1 cellular context compared by ENCODE assay signal in the genomic region with DNA sequence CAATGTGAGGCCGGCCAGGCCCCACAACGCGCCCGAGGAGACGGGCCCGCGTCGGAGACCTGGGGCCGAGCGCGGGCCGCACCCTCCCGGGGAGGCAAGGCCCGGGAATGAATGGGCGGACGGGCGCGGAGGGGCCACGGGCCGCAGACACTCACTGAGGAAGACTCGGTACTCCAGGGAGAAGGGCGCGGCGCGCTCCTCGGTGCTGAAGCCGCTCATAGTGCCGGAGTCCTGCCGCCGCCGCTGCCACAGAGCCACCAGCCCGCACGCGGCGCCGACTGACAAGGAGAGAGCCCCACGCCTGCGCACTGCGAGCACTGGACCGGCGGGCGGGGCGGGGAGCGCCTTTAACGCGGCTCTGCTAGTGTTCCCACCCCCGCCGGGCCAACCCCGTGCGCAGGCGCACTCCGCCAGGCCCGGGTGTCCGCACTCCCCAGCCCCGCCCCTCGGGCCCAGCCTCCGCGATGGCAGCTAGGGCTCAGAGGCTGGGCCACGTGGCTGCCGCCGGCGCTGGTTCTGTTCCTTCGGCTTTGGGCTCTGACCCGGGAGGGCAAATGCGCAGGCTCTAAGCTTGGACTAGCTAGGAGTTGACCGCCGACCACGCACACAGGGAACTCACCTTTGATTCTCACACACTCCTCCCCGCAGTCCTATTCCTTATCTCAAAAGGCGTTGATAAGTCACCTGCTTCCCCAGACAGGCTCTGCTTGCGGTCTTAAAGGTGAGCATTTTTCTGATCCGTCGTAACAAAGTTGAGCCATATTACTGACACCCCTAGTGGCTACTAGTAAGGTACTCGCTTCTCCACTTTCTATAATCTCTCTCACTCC.
A peak's percentile ranks its signal among the peaks of the same experiment; 100 is the strongest.
TF ChIP-seq lines count a peak whose summit lies in the region.

A gene (minus strand): TSS at position 321 of the 830 bp plus-strand sequence. CDS start 102 bp downstream, at position 219.

TF ChIP-seq in K562, 482 proteins besides CTCF, POLR2A, EP300 and RAD21 (continued from another document and continues in another):
- TF ChIP-seq, protein P1, sequence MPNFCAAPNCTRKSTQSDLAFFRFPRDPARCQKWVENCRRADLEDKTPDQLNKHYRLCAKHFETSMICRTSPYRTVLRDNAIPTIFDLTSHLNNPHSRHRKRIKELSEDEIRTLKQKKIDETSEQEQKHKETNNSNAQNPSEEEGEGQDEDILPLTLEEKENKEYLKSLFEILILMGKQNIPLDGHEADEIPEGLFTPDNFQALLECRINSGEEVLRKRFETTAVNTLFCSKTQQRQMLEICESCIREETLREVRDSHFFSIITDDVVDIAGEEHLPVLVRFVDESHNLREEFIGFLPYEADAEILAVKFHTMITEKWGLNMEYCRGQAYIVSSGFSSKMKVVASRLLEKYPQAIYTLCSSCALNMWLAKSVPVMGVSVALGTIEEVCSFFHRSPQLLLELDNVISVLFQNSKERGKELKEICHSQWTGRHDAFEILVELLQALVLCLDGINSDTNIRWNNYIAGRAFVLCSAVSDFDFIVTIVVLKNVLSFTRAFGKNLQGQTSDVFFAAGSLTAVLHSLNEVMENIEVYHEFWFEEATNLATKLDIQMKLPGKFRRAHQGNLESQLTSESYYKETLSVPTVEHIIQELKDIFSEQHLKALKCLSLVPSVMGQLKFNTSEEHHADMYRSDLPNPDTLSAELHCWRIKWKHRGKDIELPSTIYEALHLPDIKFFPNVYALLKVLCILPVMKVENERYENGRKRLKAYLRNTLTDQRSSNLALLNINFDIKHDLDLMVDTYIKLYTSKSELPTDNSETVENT (CRISPR knock-in tag; IDR thresholded peaks at IDR 0.05) = peak; percentile 96
- TF ChIP-seq ZC3H11A (IDR thresholded peaks at IDR 0.05; ENCODE audit: low read depth, low read length) = no peak
- TF ChIP-seq, protein P2, sequence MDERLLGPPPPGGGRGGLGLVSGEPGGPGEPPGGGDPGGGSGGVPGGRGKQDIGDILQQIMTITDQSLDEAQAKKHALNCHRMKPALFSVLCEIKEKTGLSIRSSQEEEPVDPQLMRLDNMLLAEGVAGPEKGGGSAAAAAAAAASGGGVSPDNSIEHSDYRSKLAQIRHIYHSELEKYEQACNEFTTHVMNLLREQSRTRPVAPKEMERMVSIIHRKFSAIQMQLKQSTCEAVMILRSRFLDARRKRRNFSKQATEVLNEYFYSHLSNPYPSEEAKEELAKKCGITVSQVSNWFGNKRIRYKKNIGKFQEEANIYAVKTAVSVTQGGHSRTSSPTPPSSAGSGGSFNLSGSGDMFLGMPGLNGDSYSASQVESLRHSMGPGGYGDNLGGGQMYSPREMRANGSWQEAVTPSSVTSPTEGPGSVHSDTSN (CRISPR knock-in tag; IDR thresholded peaks at IDR 0.05; ENCODE audit: low read depth) = no peak
- TF ChIP-seq, protein P2 (tag; conservative IDR thresholded peaks at IDR 0.05; ENCODE audit: low read depth) = peak; percentile 39; the same call in 1 of the 2 replicates
- peak; percentile 66; the same call in 1 of the 2 replicates for TF ChIP-seq LEF1 (IDR thresholded peaks at IDR 0.05)
- no peak for TF ChIP-seq ZNF224 (CRISPR knock-in tag; IDR thresholded peaks at IDR 0.05)
- TF ChIP-seq CBX1 (IDR thresholded peaks at IDR 0.05; ENCODE audit: low read depth) = no peak
- TF ChIP-seq ZNF551 (CRISPR knock-in tag; IDR thresholded peaks at IDR 0.05) = no peak
- TF ChIP-seq, protein P3, sequence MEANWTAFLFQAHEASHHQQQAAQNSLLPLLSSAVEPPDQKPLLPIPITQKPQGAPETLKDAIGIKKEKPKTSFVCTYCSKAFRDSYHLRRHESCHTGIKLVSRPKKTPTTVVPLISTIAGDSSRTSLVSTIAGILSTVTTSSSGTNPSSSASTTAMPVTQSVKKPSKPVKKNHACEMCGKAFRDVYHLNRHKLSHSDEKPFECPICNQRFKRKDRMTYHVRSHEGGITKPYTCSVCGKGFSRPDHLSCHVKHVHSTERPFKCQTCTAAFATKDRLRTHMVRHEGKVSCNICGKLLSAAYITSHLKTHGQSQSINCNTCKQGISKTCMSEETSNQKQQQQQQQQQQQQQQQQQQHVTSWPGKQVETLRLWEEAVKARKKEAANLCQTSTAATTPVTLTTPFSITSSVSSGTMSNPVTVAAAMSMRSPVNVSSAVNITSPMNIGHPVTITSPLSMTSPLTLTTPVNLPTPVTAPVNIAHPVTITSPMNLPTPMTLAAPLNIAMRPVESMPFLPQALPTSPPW (CRISPR knock-in tag; IDR thresholded peaks at IDR 0.05) = peak; percentile 87
- no peak for TF ChIP-seq ZC3H8 (IDR thresholded peaks at IDR 0.05)
- no peak for TF ChIP-seq RBM15 (IDR thresholded peaks at IDR 0.05; ENCODE audit: insufficient read depth, low read length)
- TF ChIP-seq CHCHD3 (CRISPR knock-in tag; IDR thresholded peaks at IDR 0.05) = no peak
- TF ChIP-seq FOXJ3 (CRISPR knock-in tag; IDR thresholded peaks at IDR 0.05) = no peak
- TF ChIP-seq CREBBP (IDR thresholded peaks at IDR 0.05; ENCODE audit: low read depth, low read length) = no peak
- 0 out of 2 replicates have a peak, but pooled peaks have one; percentile 29 for TF ChIP-seq ZFPM2 (CRISPR knock-in tag; IDR thresholded peaks at IDR 0.05)
- TF ChIP-seq HNRNPH1 (optimal IDR thresholded peaks at IDR 0.05; ENCODE audit: low read depth, low read length) = no peak
- TF ChIP-seq ZNF165 (CRISPR knock-in tag; IDR thresholded peaks at IDR 0.05; ENCODE audit: borderline replicate concordance) = no peak
- TF ChIP-seq, protein P4, sequence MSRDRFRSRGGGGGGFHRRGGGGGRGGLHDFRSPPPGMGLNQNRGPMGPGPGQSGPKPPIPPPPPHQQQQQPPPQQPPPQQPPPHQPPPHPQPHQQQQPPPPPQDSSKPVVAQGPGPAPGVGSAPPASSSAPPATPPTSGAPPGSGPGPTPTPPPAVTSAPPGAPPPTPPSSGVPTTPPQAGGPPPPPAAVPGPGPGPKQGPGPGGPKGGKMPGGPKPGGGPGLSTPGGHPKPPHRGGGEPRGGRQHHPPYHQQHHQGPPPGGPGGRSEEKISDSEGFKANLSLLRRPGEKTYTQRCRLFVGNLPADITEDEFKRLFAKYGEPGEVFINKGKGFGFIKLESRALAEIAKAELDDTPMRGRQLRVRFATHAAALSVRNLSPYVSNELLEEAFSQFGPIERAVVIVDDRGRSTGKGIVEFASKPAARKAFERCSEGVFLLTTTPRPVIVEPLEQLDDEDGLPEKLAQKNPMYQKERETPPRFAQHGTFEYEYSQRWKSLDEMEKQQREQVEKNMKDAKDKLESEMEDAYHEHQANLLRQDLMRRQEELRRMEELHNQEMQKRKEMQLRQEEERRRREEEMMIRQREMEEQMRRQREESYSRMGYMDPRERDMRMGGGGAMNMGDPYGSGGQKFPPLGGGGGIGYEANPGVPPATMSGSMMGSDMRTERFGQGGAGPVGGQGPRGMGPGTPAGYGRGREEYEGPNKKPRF (IDR thresholded peaks at IDR 0.05; ENCODE audit: low read depth, low read length) = no peak
- TF ChIP-seq SP1 (CRISPR knock-in tag; IDR thresholded peaks at IDR 0.05) = peak; percentile 73
- TF ChIP-seq SOX6 (IDR thresholded peaks at IDR 0.05) = peak; percentile 53
- TF ChIP-seq MAFK (IDR thresholded peaks at IDR 0.05; ENCODE audit: low read length) = 0 out of 2 replicates have a peak, but pooled peaks have one; percentile 10
- TF ChIP-seq ZNF408 (CRISPR knock-in tag; IDR thresholded peaks at IDR 0.05; ENCODE audit: low read depth) = no peak
- TF ChIP-seq SMC3 (conservative IDR thresholded peaks at IDR 0.05; ENCODE audit: insufficient read depth, low read depth, low read length) = no peak
- TF ChIP-seq HDAC1 (IDR thresholded peaks at IDR 0.05) = peak in 1 of 2 experiments; percentile 93; a peak in 2 of 4 replicates
- TF ChIP-seq, protein P5, sequence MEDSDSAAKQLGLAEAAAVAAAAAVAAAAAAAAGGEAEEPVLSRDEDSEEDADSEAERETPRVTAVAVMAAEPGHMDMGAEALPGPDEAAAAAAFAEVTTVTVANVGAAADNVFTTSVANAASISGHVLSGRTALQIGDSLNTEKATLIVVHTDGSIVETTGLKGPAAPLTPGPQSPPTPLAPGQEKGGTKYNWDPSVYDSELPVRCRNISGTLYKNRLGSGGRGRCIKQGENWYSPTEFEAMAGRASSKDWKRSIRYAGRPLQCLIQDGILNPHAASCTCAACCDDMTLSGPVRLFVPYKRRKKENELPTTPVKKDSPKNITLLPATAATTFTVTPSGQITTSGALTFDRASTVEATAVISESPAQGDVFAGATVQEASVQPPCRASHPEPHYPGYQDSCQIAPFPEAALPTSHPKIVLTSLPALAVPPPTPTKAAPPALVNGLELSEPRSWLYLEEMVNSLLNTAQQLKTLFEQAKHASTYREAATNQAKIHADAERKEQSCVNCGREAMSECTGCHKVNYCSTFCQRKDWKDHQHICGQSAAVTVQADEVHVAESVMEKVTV (CRISPR knock-in tag; IDR thresholded peaks at IDR 0.05) = 0 out of 2 replicates have a peak, but pooled peaks have one; percentile 15
- TF ChIP-seq SUPT5H (IDR thresholded peaks at IDR 0.05) = peak; percentile 92
- TF ChIP-seq, protein P6, sequence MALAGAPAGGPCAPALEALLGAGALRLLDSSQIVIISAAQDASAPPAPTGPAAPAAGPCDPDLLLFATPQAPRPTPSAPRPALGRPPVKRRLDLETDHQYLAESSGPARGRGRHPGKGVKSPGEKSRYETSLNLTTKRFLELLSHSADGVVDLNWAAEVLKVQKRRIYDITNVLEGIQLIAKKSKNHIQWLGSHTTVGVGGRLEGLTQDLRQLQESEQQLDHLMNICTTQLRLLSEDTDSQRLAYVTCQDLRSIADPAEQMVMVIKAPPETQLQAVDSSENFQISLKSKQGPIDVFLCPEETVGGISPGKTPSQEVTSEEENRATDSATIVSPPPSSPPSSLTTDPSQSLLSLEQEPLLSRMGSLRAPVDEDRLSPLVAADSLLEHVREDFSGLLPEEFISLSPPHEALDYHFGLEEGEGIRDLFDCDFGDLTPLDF (CRISPR knock-in tag; IDR thresholded peaks at IDR 0.05) = 0 out of 2 replicates have a peak, but pooled peaks have one; percentile 22
- no peak for TF ChIP-seq BDP1 (IDR thresholded peaks at IDR 0.05; ENCODE audit: insufficient read depth, insufficient read length)
- TF ChIP-seq, protein P7, sequence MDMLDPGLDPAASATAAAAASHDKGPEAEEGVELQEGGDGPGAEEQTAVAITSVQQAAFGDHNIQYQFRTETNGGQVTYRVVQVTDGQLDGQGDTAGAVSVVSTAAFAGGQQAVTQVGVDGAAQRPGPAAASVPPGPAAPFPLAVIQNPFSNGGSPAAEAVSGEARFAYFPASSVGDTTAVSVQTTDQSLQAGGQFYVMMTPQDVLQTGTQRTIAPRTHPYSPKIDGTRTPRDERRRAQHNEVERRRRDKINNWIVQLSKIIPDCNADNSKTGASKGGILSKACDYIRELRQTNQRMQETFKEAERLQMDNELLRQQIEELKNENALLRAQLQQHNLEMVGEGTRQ (CRISPR knock-in tag; IDR thresholded peaks at IDR 0.05) = peak; percentile 85
- TF ChIP-seq NFE2L1 (tag; IDR thresholded peaks at IDR 0.05; ENCODE audit: borderline replicate concordance, low read depth) = no peak
- TF ChIP-seq, protein P8, sequence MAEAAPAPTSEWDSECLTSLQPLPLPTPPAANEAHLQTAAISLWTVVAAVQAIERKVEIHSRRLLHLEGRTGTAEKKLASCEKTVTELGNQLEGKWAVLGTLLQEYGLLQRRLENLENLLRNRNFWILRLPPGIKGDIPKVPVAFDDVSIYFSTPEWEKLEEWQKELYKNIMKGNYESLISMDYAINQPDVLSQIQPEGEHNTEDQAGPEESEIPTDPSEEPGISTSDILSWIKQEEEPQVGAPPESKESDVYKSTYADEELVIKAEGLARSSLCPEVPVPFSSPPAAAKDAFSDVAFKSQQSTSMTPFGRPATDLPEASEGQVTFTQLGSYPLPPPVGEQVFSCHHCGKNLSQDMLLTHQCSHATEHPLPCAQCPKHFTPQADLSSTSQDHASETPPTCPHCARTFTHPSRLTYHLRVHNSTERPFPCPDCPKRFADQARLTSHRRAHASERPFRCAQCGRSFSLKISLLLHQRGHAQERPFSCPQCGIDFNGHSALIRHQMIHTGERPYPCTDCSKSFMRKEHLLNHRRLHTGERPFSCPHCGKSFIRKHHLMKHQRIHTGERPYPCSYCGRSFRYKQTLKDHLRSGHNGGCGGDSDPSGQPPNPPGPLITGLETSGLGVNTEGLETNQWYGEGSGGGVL (CRISPR knock-in tag; IDR thresholded peaks at IDR 0.05) = no peak
- peak; percentile 32; the same call in 1 of the 2 replicates for TF ChIP-seq TEAD4 (IDR thresholded peaks at IDR 0.05; ENCODE audit: low read length)
- TF ChIP-seq TEAD4 (CRISPR knock-in tag; IDR thresholded peaks at IDR 0.05; ENCODE audit: borderline replicate concordance) = no peak
- TF ChIP-seq, protein P9, sequence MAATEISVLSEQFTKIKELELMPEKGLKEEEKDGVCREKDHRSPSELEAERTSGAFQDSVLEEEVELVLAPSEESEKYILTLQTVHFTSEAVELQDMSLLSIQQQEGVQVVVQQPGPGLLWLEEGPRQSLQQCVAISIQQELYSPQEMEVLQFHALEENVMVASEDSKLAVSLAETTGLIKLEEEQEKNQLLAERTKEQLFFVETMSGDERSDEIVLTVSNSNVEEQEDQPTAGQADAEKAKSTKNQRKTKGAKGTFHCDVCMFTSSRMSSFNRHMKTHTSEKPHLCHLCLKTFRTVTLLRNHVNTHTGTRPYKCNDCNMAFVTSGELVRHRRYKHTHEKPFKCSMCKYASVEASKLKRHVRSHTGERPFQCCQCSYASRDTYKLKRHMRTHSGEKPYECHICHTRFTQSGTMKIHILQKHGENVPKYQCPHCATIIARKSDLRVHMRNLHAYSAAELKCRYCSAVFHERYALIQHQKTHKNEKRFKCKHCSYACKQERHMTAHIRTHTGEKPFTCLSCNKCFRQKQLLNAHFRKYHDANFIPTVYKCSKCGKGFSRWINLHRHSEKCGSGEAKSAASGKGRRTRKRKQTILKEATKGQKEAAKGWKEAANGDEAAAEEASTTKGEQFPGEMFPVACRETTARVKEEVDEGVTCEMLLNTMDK (IDR thresholded peaks at IDR 0.05; ENCODE audit: borderline replicate concordance, insufficient read depth, low read depth, low read length, poor library complexity, severe bottlenecking) = no peak
- no peak for TF ChIP-seq SNIP1 (IDR thresholded peaks at IDR 0.05; ENCODE audit: low read depth)
- no peak for TF ChIP-seq POLR3G (IDR thresholded peaks at IDR 0.05; ENCODE audit: extremely low read depth, insufficient read length, insufficient replicate concordance)
- TF ChIP-seq CTBP1 (IDR thresholded peaks at IDR 0.05; ENCODE audit: borderline replicate concordance) = peak; percentile 77; the same call in 1 of the 2 replicates
- TF ChIP-seq ZNF431 (CRISPR knock-in tag; IDR thresholded peaks at IDR 0.05) = peak; percentile 37; the same call in 1 of the 2 replicates
- no peak for TF ChIP-seq ZNF79 (CRISPR knock-in tag; IDR thresholded peaks at IDR 0.05; ENCODE audit: low read depth)
- no peak; the same call in 1 of the 2 replicates for TF ChIP-seq ETV5 (CRISPR knock-in tag; IDR thresholded peaks at IDR 0.05; ENCODE audit: low read depth)
- no peak for TF ChIP-seq PTBP1 (IDR thresholded peaks at IDR 0.05; ENCODE audit: low read depth, low read length)
- TF ChIP-seq ZNF830 (CRISPR knock-in tag; IDR thresholded peaks at IDR 0.05) = no peak
- peak; percentile 53; the same call in 1 of the 2 replicates for TF ChIP-seq ZNF311 (CRISPR knock-in tag; IDR thresholded peaks at IDR 0.05)
